Comparison of ENCODE assay signal across 37 cellular contexts in genomic region chr2:235399895-235400294, GRCh38.
"Had no signal": no experiment of that assay in that cellular context is flagged by ENCODE, and none has a peak within 500 bp of the region (broad histone marks: within the 10 kb centered on the region; RNA-seq: fewer than 3 reads in every experiment).

No MANE protein-coding gene starts in this region.

- H3K4me1 Mint-ChIP-seq: activated CD4-positive, alpha-beta memory T cell treated with anti-CD3 and anti-CD28 coated beads, Interleukin-2, amount 10 ng/mL, durations not matched to agents 7 days and 5 days; activated CD4-positive, alpha-beta T cell treated with anti-CD3 and anti-CD28 coated beads for 36 hours; activated CD4-positive, alpha-beta T cell treated with anti-CD3 and anti-CD28 coated beads, Interleukin-2, amount 10 ng/mL, durations not matched to agents 7 days and 5 days; activated naive CD4-positive, alpha-beta T cell treated with anti-CD3 and anti-CD28 coated beads, Interleukin-2, amount 10 ng/mL, durations not matched to agents 7 days and 5 days; activated naive CD4-positive, alpha-beta T cell treated with anti-CD3 and anti-CD28 coated beads, Interleukin-2, amount 50 U/mL, for 24 hours; activated naive CD8-positive, alpha-beta T cell treated with anti-CD3 and anti-CD28 coated beads, Interleukin-2, amount 10 ng/mL, durations not matched to agents 7 days and 5 days; activated naive CD8-positive, alpha-beta T cell treated with anti-CD3 and anti-CD28 coated beads, Interleukin-2, amount 50 U/mL, for 24 hours; central memory CD8-positive, alpha-beta T cell had no signal

- H3K4me3 Mint-ChIP-seq: activated CD4-positive, alpha-beta memory T cell treated with anti-CD3 and anti-CD28 coated beads, Interleukin-2, amount 10 ng/mL, durations not matched to agents 7 days and 5 days; activated CD4-positive, alpha-beta T cell treated with anti-CD3 and anti-CD28 coated beads for 36 hours; activated CD4-positive, alpha-beta T cell treated with anti-CD3 and anti-CD28 coated beads, Interleukin-2, amount 10 ng/mL, durations not matched to agents 7 days and 5 days; activated CD8-positive, alpha-beta memory T cell treated with anti-CD3 and anti-CD28 coated beads, Interleukin-2, amount 10 ng/mL, durations not matched to agents 7 days and 5 days; activated CD8-positive, alpha-beta T cell treated with anti-CD3 and anti-CD28 coated beads, Interleukin-2, amount 10 ng/mL, durations not matched to agents 7 days and 5 days; activated naive CD4-positive, alpha-beta T cell treated with anti-CD3 and anti-CD28 coated beads, Interleukin-2, amount 10 ng/mL, durations not matched to agents 7 days and 5 days; activated naive CD4-positive, alpha-beta T cell treated with anti-CD3 and anti-CD28 coated beads, Interleukin-2, amount 50 U/mL, for 24 hours; activated naive CD8-positive, alpha-beta T cell; activated naive CD8-positive, alpha-beta T cell treated with anti-CD3 and anti-CD28 coated beads, Interleukin-2, amount 10 ng/mL, durations not matched to agents 7 days and 5 days; activated naive CD8-positive, alpha-beta T cell treated with anti-CD3 and anti-CD28 coated beads, Interleukin-2, amount 50 U/mL, for 24 hours; activated T-cell treated with anti-CD3 and anti-CD28 coated beads, Interleukin-2, amount 50 U/mL, for 24 hours; brain; central memory CD8-positive, alpha-beta T cell; T-helper 1 cell treated with Interleukin-12 subunit alpha and Interleukin-12 subunit beta and Interleukin-4 antibody, amounts not matched to agents 30 μg/mL and 1 μg/mL, for 36 hours; T-helper 2 cell treated with Interferon-gamma antibody and Interleukin-4, amounts not matched to agents 5 μg/mL and 100 μg/mL, for 36 hours had no signal

- H3K27ac Mint-ChIP-seq: activated CD4-positive, alpha-beta memory T cell treated with anti-CD3 and anti-CD28 coated beads, Interleukin-2, amount 10 ng/mL, durations not matched to agents 7 days and 5 days; activated CD4-positive, alpha-beta T cell treated with anti-CD3 and anti-CD28 coated beads for 36 hours; activated CD4-positive, alpha-beta T cell treated with anti-CD3 and anti-CD28 coated beads, Interleukin-2, amount 10 ng/mL, durations not matched to agents 7 days and 5 days; activated CD8-positive, alpha-beta memory T cell treated with anti-CD3 and anti-CD28 coated beads, Interleukin-2, amount 10 ng/mL, durations not matched to agents 7 days and 5 days; activated CD8-positive, alpha-beta T cell treated with anti-CD3 and anti-CD28 coated beads, Interleukin-2, amount 10 ng/mL, durations not matched to agents 7 days and 5 days; activated naive CD4-positive, alpha-beta T cell treated with anti-CD3 and anti-CD28 coated beads, Interleukin-2, amount 10 ng/mL, durations not matched to agents 7 days and 5 days; activated naive CD4-positive, alpha-beta T cell treated with anti-CD3 and anti-CD28 coated beads, Interleukin-2, amount 50 U/mL, for 24 hours; activated naive CD8-positive, alpha-beta T cell; activated naive CD8-positive, alpha-beta T cell treated with anti-CD3 and anti-CD28 coated beads, Interleukin-2, amount 10 ng/mL, durations not matched to agents 7 days and 5 days; activated naive CD8-positive, alpha-beta T cell treated with anti-CD3 and anti-CD28 coated beads, Interleukin-2, amount 50 U/mL, for 24 hours; activated T-cell treated with anti-CD3 and anti-CD28 coated beads, Interleukin-2, amount 50 U/mL, for 24 hours; activated T-helper 2 cell treated with anti-CD3 and anti-CD28 coated beads, Interferon-gamma antibody, Interleukin-2, Interleukin-4, amounts not matched to agents 10 μg/mL and 5 μg/mL and 100 μg/mL, durations not matched to agents 14 hours and 24 hours and 36 hours; brain; T-helper 1 cell treated with Interleukin-12 subunit alpha and Interleukin-12 subunit beta and Interleukin-4 antibody, amounts not matched to agents 30 μg/mL and 1 μg/mL, for 36 hours; T-helper 2 cell treated with Interferon-gamma antibody and Interleukin-4, amounts not matched to agents 5 μg/mL and 100 μg/mL, for 36 hours had no signal

- DNase-seq: activated CD4-positive, alpha-beta memory T cell treated with anti-CD3 and anti-CD28 coated beads, Interleukin-2, amount 10 ng/mL, durations not matched to agents 7 days and 5 days; activated CD4-positive, alpha-beta T cell treated with anti-CD3 and anti-CD28 coated beads for 1 hour; activated CD4-positive, alpha-beta T cell treated with anti-CD3 and anti-CD28 coated beads for 36 hours; activated CD4-positive, alpha-beta T cell treated with anti-CD3 and anti-CD28 coated beads for 48 hours; activated CD4-positive, alpha-beta T cell treated with anti-CD3 and anti-CD28 coated beads, Interleukin-2, amount 10 ng/mL, durations not matched to agents 7 days and 5 days; activated CD4-positive, alpha-beta T cell treated with anti-CD3 and anti-CD28 coated beads, Interleukin-2, amount 50 U/mL, for 48 hours; activated CD4-positive, CD25-positive, alpha-beta regulatory T cell; activated CD8-positive, alpha-beta memory T cell treated with anti-CD3 and anti-CD28 coated beads for 24 hours; activated CD8-positive, alpha-beta memory T cell treated with anti-CD3 and anti-CD28 coated beads, Interleukin-2, amount 10 ng/mL, durations not matched to agents 7 days and 5 days; activated CD8-positive, alpha-beta memory T cell treated with anti-CD3 and anti-CD28 coated beads, Interleukin-2, amount 50 U/mL, for 48 hours; activated CD8-positive, alpha-beta T cell treated with anti-CD3 and anti-CD28 coated beads, Interleukin-2, amount 10 ng/mL, durations not matched to agents 7 days and 5 days; activated effector memory CD4-positive, alpha-beta T cell treated with Interleukin-2 at 50 U/mL for 16 hours; activated gamma-delta T cell; activated naive CD4-positive, alpha-beta T cell treated with anti-CD3 and anti-CD28 coated beads, Interleukin-2, amount 10 ng/mL, durations not matched to agents 7 days and 5 days; activated naive CD4-positive, alpha-beta T cell treated with Interleukin-2 at 50 U/mL for 16 hours; activated naive CD8-positive, alpha-beta T cell treated with anti-CD3 and anti-CD28 coated beads, Interleukin-2, amount 10 ng/mL, durations not matched to agents 7 days and 5 days; activated naive CD8-positive, alpha-beta T cell treated with anti-CD3 and anti-CD28 coated beads, Interleukin-2, amount 50 U/mL, for 24 hours; activated T-cell treated with anti-CD3 and anti-CD28 coated beads, Interleukin-2, amount 50 U/mL, for 24 hours; activated T-cell treated with anti-CD3 and anti-CD28 coated beads, Interleukin-2, amount 50 U/mL, for 48 hours; amygdala; anterior cingulate cortex; caudate nucleus; cerebellar nuclear complex; T-helper 1 cell; T-helper 2 cell; T-helper 9 cell had no signal

- H3K4me1 ChIP-seq: ascending aorta had no signal

- H3K27me3 Mint-ChIP-seq: activated naive CD4-positive, alpha-beta T cell treated with anti-CD3 and anti-CD28 coated beads, Interleukin-2, amount 10 ng/mL, durations not matched to agents 7 days and 5 days had no signal

- H3K9me3 ChIP-seq: ascending aorta had no signal

- H3K4me3 ChIP-seq: ascending aorta, cardiac muscle cell had no signal

- H3K36me3 Mint-ChIP-seq: activated CD8-positive, alpha-beta memory T cell treated with anti-CD3 and anti-CD28 coated beads, Interleukin-2, amount 10 ng/mL, durations not matched to agents 7 days and 5 days; activated naive CD4-positive, alpha-beta T cell treated with anti-CD3 and anti-CD28 coated beads, Interleukin-2, amount 10 ng/mL, durations not matched to agents 7 days and 5 days; activated naive CD4-positive, alpha-beta T cell treated with anti-CD3 and anti-CD28 coated beads, Interleukin-2, amount 50 U/mL, for 24 hours; activated naive CD8-positive, alpha-beta T cell; activated naive CD8-positive, alpha-beta T cell treated with anti-CD3 and anti-CD28 coated beads, Interleukin-2, amount 10 ng/mL, durations not matched to agents 7 days and 5 days; brain had no signal

- ATAC-seq: activated CD4-positive, alpha-beta T cell treated with anti-CD3 and anti-CD28 coated beads for 36 hours; activated CD4-positive, CD25-positive, alpha-beta regulatory T cell treated with anti-CD3 and anti-CD28 coated beads, Interleukin-2, amount 50 U/mL, for 24 hours; activated CD8-positive, alpha-beta memory T cell treated with anti-CD3 and anti-CD28 coated beads, Interleukin-2, amount 10 ng/mL, durations not matched to agents 7 days and 5 days; activated CD8-positive, alpha-beta T cell treated with anti-CD3 and anti-CD28 coated beads, Interleukin-2, amount 10 ng/mL, durations not matched to agents 7 days and 5 days; activated naive CD8-positive, alpha-beta T cell treated with anti-CD3 and anti-CD28 coated beads, Interleukin-2, amount 50 U/mL, for 24 hours had no signal

- H3K27ac ChIP-seq: ascending aorta, cardiac muscle cell, VCaP had no signal

- H3K9me3 Mint-ChIP-seq: activated CD4-positive, alpha-beta memory T cell treated with anti-CD3 and anti-CD28 coated beads, Interleukin-2, amount 10 ng/mL, durations not matched to agents 7 days and 5 days; activated CD4-positive, alpha-beta T cell treated with anti-CD3 and anti-CD28 coated beads, Interleukin-2, amount 10 ng/mL, durations not matched to agents 7 days and 5 days; activated naive CD4-positive, alpha-beta T cell treated with anti-CD3 and anti-CD28 coated beads, Interleukin-2, amount 10 ng/mL, durations not matched to agents 7 days and 5 days; activated naive CD8-positive, alpha-beta T cell treated with anti-CD3 and anti-CD28 coated beads, Interleukin-2, amount 10 ng/mL, durations not matched to agents 7 days and 5 days; activated T-helper 2 cell treated with anti-CD3 and anti-CD28 coated beads, Interferon-gamma antibody, Interleukin-2, Interleukin-4, amounts not matched to agents 10 μg/mL and 5 μg/mL and 100 μg/mL, durations not matched to agents 14 hours and 24 hours and 36 hours; central memory CD8-positive, alpha-beta T cell; T-helper 1 cell treated with Interleukin-12 subunit alpha and Interleukin-12 subunit beta and Interleukin-4 antibody, amounts not matched to agents 30 μg/mL and 1 μg/mL, for 36 hours; T-helper 2 cell treated with Interferon-gamma antibody and Interleukin-4, amounts not matched to agents 5 μg/mL and 100 μg/mL, for 36 hours had no signal

- H3K36me3 ChIP-seq: ascending aorta, cardiac muscle cell had no signal

- H3K27me3 ChIP-seq: ascending aorta, cardiac muscle cell had no signal
